Comparison of ENCODE assay signal across 20 cellular contexts in genomic region chr4:103895876-103896465, GRCh38.
"Had no signal": no experiment of that assay in that cellular context is flagged by ENCODE, and none has a peak within 500 bp of the region (broad histone marks: within the 10 kb centered on the region; RNA-seq: fewer than 3 reads in every experiment).

No MANE protein-coding gene starts in this region.

- H3K36me3 ChIP-seq: colonic mucosa, gastroesophageal sphincter, heart left ventricle, left lung, tibial nerve, uterus had no signal

- H3K4me3 ChIP-seq: body of pancreas, colonic mucosa, gastroesophageal sphincter, heart left ventricle, left lung, tibial nerve, uterus had no signal

- H3K27ac Mint-ChIP-seq: activated CD8-positive, alpha-beta T cell treated with anti-CD3 and anti-CD28 coated beads for 36 hours; activated naive CD4-positive, alpha-beta T cell treated with anti-CD3 and anti-CD28 coated beads for 36 hours; activated T-helper 2 cell treated with anti-CD3 and anti-CD28 coated beads, Interferon-gamma antibody, Interleukin-2, Interleukin-4, amounts not matched to agents 10 μg/mL and 5 μg/mL and 100 μg/mL, durations not matched to agents 14 hours and 24 hours and 36 hours had no signal

- H3K4me1 ChIP-seq: body of pancreas, colonic mucosa, gastroesophageal sphincter, heart left ventricle, left lung, tibial nerve, uterus had no signal

- DNase-seq: activated CD4-positive, alpha-beta T cell treated with anti-CD3 and anti-CD28 coated beads for 48 hours; activated CD4-positive, CD25-positive, alpha-beta regulatory T cell; activated CD8-positive, alpha-beta T cell treated with anti-CD3 and anti-CD28 coated beads for 36 hours; activated naive CD4-positive, alpha-beta T cell treated with anti-CD3 and anti-CD28 coated beads for 36 hours; activated T-cell treated with anti-CD3 and anti-CD28 coated beads, Interleukin-2, amount 50 U/mL, for 1 hour; body of pancreas; colonic mucosa; heart left ventricle; left lung; mammary epithelial cell; retina; stimulated activated CD4-positive, alpha-beta T cell treated with anti-CD3 and anti-CD28 coated beads, Interleukin-12 subunit alpha, Interleukin-12 subunit beta, amount 100 ng/mL, for 4 hours; stimulated activated CD4-positive, alpha-beta T cell treated with anti-CD3 and anti-CD28 coated beads, Interleukin-2, amount 100 ng/mL, for 24 hours; stimulated activated naive CD8-positive, alpha-beta T cell treated with anti-CD3 and anti-CD28 coated beads, Interleukin-15, Interleukin-2, amounts not matched to agents 100 U/mL and 50 U/mL, for 24 hours; uterus had no signal

- ATAC-seq: activated CD8-positive, alpha-beta T cell treated with anti-CD3 and anti-CD28 coated beads for 36 hours; body of pancreas; gastroesophageal sphincter; heart left ventricle; left lung; stimulated activated naive CD8-positive, alpha-beta T cell treated with anti-CD3 and anti-CD28 coated beads, Interleukin-15, Interleukin-2, amounts not matched to agents 100 U/mL and 50 U/mL, for 24 hours had no signal

- H3K9me3 ChIP-seq: body of pancreas, colonic mucosa, gastroesophageal sphincter had no signal

- H3K4me1 Mint-ChIP-seq: central memory CD8-positive, alpha-beta T cell; neural crest cell had no signal

- H3K9me3 Mint-ChIP-seq: activated T-helper 2 cell treated with anti-CD3 and anti-CD28 coated beads, Interferon-gamma antibody, Interleukin-2, Interleukin-4, amounts not matched to agents 10 μg/mL and 5 μg/mL and 100 μg/mL, durations not matched to agents 14 hours and 24 hours and 36 hours had no signal

- H3K27me3 Mint-ChIP-seq: activated CD8-positive, alpha-beta T cell treated with anti-CD3 and anti-CD28 coated beads for 36 hours; central memory CD8-positive, alpha-beta T cell had no signal

- H3K27ac ChIP-seq: body of pancreas, colonic mucosa, gastroesophageal sphincter, heart left ventricle, left lung, tibial nerve, uterus had no signal

- H3K27me3 ChIP-seq: body of pancreas, colonic mucosa, gastroesophageal sphincter, heart left ventricle, left lung, tibial nerve, uterus had no signal

- H3K4me3 Mint-ChIP-seq: activated CD8-positive, alpha-beta T cell treated with anti-CD3 and anti-CD28 coated beads for 36 hours; activated naive CD4-positive, alpha-beta T cell treated with anti-CD3 and anti-CD28 coated beads for 36 hours; central memory CD8-positive, alpha-beta T cell; neural crest cell had no signal
